Comparison of ENCODE assay signal across 11 cellular contexts in genomic region chr5:149405550-149406202, GRCh38. TPM values are rescaled to one million over a fixed set of nuclear protein-coding genes. Genes with fewer than 3 reads are reported as not detected.
DNase-seq lines count a peak whose midpoint lies in the region; ATAC-seq and TF ChIP-seq lines count a peak whose summit lies in the region.
"Had no signal": no experiment of that assay in that cellular context is flagged by ENCODE, and none has a peak within 500 bp of the region (broad histone marks: within the 10 kb centered on the region; RNA-seq: fewer than 3 reads in every experiment).

No MANE protein-coding gene starts in this region.

- H3K4me1 ChIP-seq in HEK293 (ENCODE audit: control insufficient read depth, insufficient read depth, low read length) = no peaks in the 10 kb centered on the region
- H3K4me1 ChIP-seq in ectodermal cell (ENCODE audit: control insufficient read depth, insufficient read depth, low read length) = peaks cover 12% of the 10 kb centered on the region
- peaks cover 3 to 4% of the 10 kb centered on the region in 2 donors for H3K4me1 ChIP-seq in mucosa of rectum (ENCODE audit: control insufficient read depth in 2 of 2, insufficient read depth in 2 of 2, low read length in 2 of 2)
- H3K4me1 ChIP-seq in suprapubic skin = peaks cover 9% of the 10 kb centered on the region

- CTCF ChIA-PET in HEK293 (lab: Yijun Ruan, JAX) = interaction anchor here (1.2 to 1.5 kb wide), 2 partner anchors 23 to 28 kb away, joined by 3 to 5 read pairs; no protein-coding TSS in a partner anchor
- CTCF ChIA-PET in activated CD4-positive, alpha-beta memory T cell treated with anti-CD3 and anti-CD28 coated beads, Interleukin-2, amount 10 ng/mL, durations not matched to agents 7 days and 5 days (lab: Charles Lee) = no interaction called here

- H3K4me1 Mint-ChIP-seq in activated CD4-positive, alpha-beta memory T cell treated with anti-CD3 and anti-CD28 coated beads, Interleukin-2, amount 10 ng/mL, durations not matched to agents 7 days and 5 days = no peaks in the 10 kb centered on the region
- H3K4me1 Mint-ChIP-seq: CD8-positive, alpha-beta memory T cell had no signal

- peaks cover 7% of the 10 kb centered on the region for H3K27me3 Mint-ChIP-seq in activated CD4-positive, alpha-beta memory T cell treated with anti-CD3 and anti-CD28 coated beads, Interleukin-2, amount 10 ng/mL, durations not matched to agents 7 days and 5 days

- POLR2A ChIA-PET in HEK293 (lab: Yijun Ruan, JAX) = interaction anchor here (1.5 kb wide), 1 partner anchor 34 kb away, joined by 4 read pairs; no protein-coding TSS in a partner anchor
- POLR2A ChIA-PET in activated CD4-positive, alpha-beta memory T cell treated with anti-CD3 and anti-CD28 coated beads, Interleukin-2, amount 10 ng/mL, durations not matched to agents 7 days and 5 days (lab: Charles Lee) = no interaction called here

- TF ChIP-seq EP300 in suprapubic skin (IDR thresholded peaks at IDR 0.05) = no peak

- H3K36me3 Mint-ChIP-seq in activated CD4-positive, alpha-beta memory T cell treated with anti-CD3 and anti-CD28 coated beads, Interleukin-2, amount 10 ng/mL, durations not matched to agents 7 days and 5 days (ENCODE audit: low read depth) = no peaks in the 10 kb centered on the region
- H3K36me3 Mint-ChIP-seq: CD8-positive, alpha-beta memory T cell had no signal

- no peaks in the 10 kb centered on the region for H3K9me3 Mint-ChIP-seq in activated CD4-positive, alpha-beta memory T cell treated with anti-CD3 and anti-CD28 coated beads, Interleukin-2, amount 10 ng/mL, durations not matched to agents 7 days and 5 days

- no peaks in the 10 kb centered on the region for H3K9me3 ChIP-seq in HEK293 (ENCODE audit: control insufficient read depth, insufficient read depth, low read depth, low read length)
- H3K9me3 ChIP-seq in ectodermal cell (ENCODE audit: control insufficient read depth, low read length) = no peaks in the 10 kb centered on the region
- H3K9me3 ChIP-seq in mucosa of rectum (ENCODE audit: control insufficient read depth in 2 of 2, low read length in 2 of 2) = no peaks in the 10 kb centered on the region
- no peaks in the 10 kb centered on the region for H3K9me3 ChIP-seq in suprapubic skin

- H3K27me3 ChIP-seq in ectodermal cell (ENCODE audit: control insufficient read depth, insufficient read depth, low read length, poor library complexity, severe bottlenecking) (no peaks in the 10 kb centered on the region), mucosa of rectum (ENCODE audit: control insufficient read depth in 2 of 2, insufficient read depth in 2 of 2, low read length in 2 of 2) (no peaks in the 10 kb centered on the region), suprapubic skin (no peaks in the 10 kb centered on the region)

- WGBS in ectodermal cell, 2 experiments = 85 to 88% methylated on average over 16 of the region's 16 CpGs
- WGBS in suprapubic skin = 79% methylated on average over 14 of the region's 16 CpGs

- no peak for TF ChIP-seq POLR2A in suprapubic skin (IDR thresholded peaks at IDR 0.05)

- DNase-seq in suprapubic skin (ENCODE audit: low spot score in 2 of 2) = no peak
- DNase-seq in activated CD4-positive, alpha-beta memory T cell treated with anti-CD3 and anti-CD28 coated beads, Interleukin-2, amount 10 ng/mL, durations not matched to agents 7 days and 5 days = no peak
- DNase-seq: activated T-cell treated with anti-CD3 and anti-CD28 coated beads, Interleukin-2, amount 50 U/mL, for 48 hours; CD8-positive, alpha-beta memory T cell; erythroblast had no signal

- H3K4me3 Mint-ChIP-seq in activated CD4-positive, alpha-beta memory T cell treated with anti-CD3 and anti-CD28 coated beads, Interleukin-2, amount 10 ng/mL, durations not matched to agents 7 days and 5 days = no peak overlapping the region
- H3K4me3 Mint-ChIP-seq: CD8-positive, alpha-beta memory T cell had no signal

- H3K4me3 ChIP-seq in HEK293 (ENCODE audit: low read depth, low read length) = no peak overlapping the region
- H3K4me3 ChIP-seq in ectodermal cell (ENCODE audit: insufficient read depth, low read depth, low read length) = no peak overlapping the region
- no peak overlapping the region for H3K4me3 ChIP-seq in mucosa of rectum (ENCODE audit: low read length in 2 of 2)
- H3K4me3 ChIP-seq in suprapubic skin = no peak overlapping the region

- no peak overlapping the region for H3K27ac ChIP-seq in HEK293 (ENCODE audit: extremely low read depth, low read depth, low read length)
- H3K27ac ChIP-seq in ectodermal cell (ENCODE audit: insufficient read depth, low read depth, low read length, poor library complexity, severe bottlenecking) = peak overlapping the region; percentile 4
- H3K27ac ChIP-seq in mucosa of rectum (ENCODE audit: low read depth in 2 of 2, low read length in 2 of 2) = peak overlapping the region; percentile 83 to 85
- H3K27ac ChIP-seq in suprapubic skin = peak overlapping the region; percentile 69

- H3K36me3 ChIP-seq in HEK293 (ENCODE audit: control insufficient read depth in 2 of 2, insufficient read depth in 1 of 2, low read length in 2 of 2) = no peaks in the 10 kb centered on the region
- H3K36me3 ChIP-seq in ectodermal cell (ENCODE audit: control insufficient read depth, insufficient read depth, low read length) = no peaks in the 10 kb centered on the region
- H3K36me3 ChIP-seq in mucosa of rectum (ENCODE audit: control insufficient read depth in 2 of 2, insufficient read depth in 2 of 2, low read length in 2 of 2) = no peaks in the 10 kb centered on the region
- no peaks in the 10 kb centered on the region for H3K36me3 ChIP-seq in suprapubic skin

- peak overlapping the region; percentile 11 to 32 for H3K9ac ChIP-seq in mucosa of rectum (ENCODE audit: low read depth in 1 of 2, low read length in 2 of 2)

- H3K27ac Mint-ChIP-seq in activated CD4-positive, alpha-beta memory T cell treated with anti-CD3 and anti-CD28 coated beads, Interleukin-2, amount 10 ng/mL, durations not matched to agents 7 days and 5 days = no peak overlapping the region

- ATAC-seq in HG03045 (IDR thresholded peaks at IDR 0.05; ENCODE audit: unreplicated experiment) (no peak), GM18517 (IDR thresholded peaks at IDR 0.05; ENCODE audit: unreplicated experiment) (no peak)
- ATAC-seq in activated CD4-positive, CD25-positive, alpha-beta regulatory T cell treated with anti-CD3 and anti-CD28 coated beads, Interleukin-2, amount 50 U/mL, for 24 hours = no peak

- TF ChIP-seq CTCF in HEK293 (tag by site-specific recombination; IDR thresholded peaks at IDR 0.05) (no peak), suprapubic skin (IDR thresholded peaks at IDR 0.05) (no peak)

TF ChIP-seq in HEK293, 187 proteins besides CTCF, POLR2A, EP300 and RAD21:
- TF ChIP-seq ZNF610 (tag by site-specific recombination; IDR thresholded peaks at IDR 0.05; ENCODE audit: borderline replicate concordance) = no peak
- peak; percentile 88 for TF ChIP-seq ZNF623 (tag by site-specific recombination; IDR thresholded peaks at IDR 0.05)
TF ChIP-seq in HEK293: peak in this region for 1.

RNA-seq across cellular contexts. Expression of gene IL17B, which starts 26.6 kb away (rescaled TPM):
- polyA plus RNA-seq in ectodermal cell (2013, experiment 1 of 4) = not detected
- polyA plus RNA-seq in ectodermal cell (2013, experiment 2 of 4) = not detected
- not detected for polyA plus RNA-seq in ectodermal cell (2013, experiment 3 of 4)
- not detected for polyA plus RNA-seq in ectodermal cell (2013, experiment 4 of 4)
- total RNA-seq in suprapubic skin = not detected
- not detected for total RNA-seq in activated CD4-positive, alpha-beta memory T cell treated with anti-CD3 and anti-CD28 coated beads, Interleukin-2, amount 10 ng/mL, durations not matched to agents 7 days and 5 days
- total RNA-seq: CD8-positive, alpha-beta memory T cell had no signal
- polyA plus RNA-seq: CD8-positive, alpha-beta memory T cell had no signal

RNA-seq across cellular contexts. Expression of gene PCYOX1L, which starts 47.8 kb away (rescaled TPM):
- polyA plus RNA-seq in ectodermal cell (2013, experiment 1 of 4) = 24.3 TPM
- 22.2 TPM for polyA plus RNA-seq in ectodermal cell (2013, experiment 2 of 4)
- polyA plus RNA-seq in ectodermal cell (2013, experiment 3 of 4) = 17.5 TPM
- 19.0 TPM for polyA plus RNA-seq in ectodermal cell (2013, experiment 4 of 4)
- total RNA-seq in suprapubic skin = 10 to 100 TPM in 1 of 4 donors, 1 to 10 TPM in 3; 4.5 to 11.8 (median 5.8) TPM
- total RNA-seq in activated CD4-positive, alpha-beta memory T cell treated with anti-CD3 and anti-CD28 coated beads, Interleukin-2, amount 10 ng/mL, durations not matched to agents 7 days and 5 days = 10 to 100 TPM; 41.2 to 42.1 TPM
